ENCODE assay signal across 12 cellular contexts in genomic region chr2:217935901-217936684, GRCh38.
DNase-seq lines count a peak whose midpoint lies in the region; ATAC-seq, FAIRE-seq and TF ChIP-seq lines count a peak whose summit lies in the region.
"Had no signal": no experiment of that assay in that cellular context is flagged by ENCODE, and none has a peak within 500 bp of the region (broad histone marks: within the 10 kb centered on the region; RNA-seq: fewer than 3 reads in every experiment).

No MANE protein-coding gene starts in this region.

- H3K36me3 ChIP-seq in breast epithelium (no peaks in the 10 kb centered on the region), kidney (ENCODE audit: control insufficient read depth in 1 of 2, insufficient read depth in 2 of 2, low read length in 2 of 2) (peaks cover 4 to 32% of the 10 kb centered on the region in 2 donors)

- DNase-seq in GM04503 (ENCODE audit: low read depth), result peak; percentile 54
- DNase-seq in breast epithelium (ENCODE audit: low spot score in 2 of 2), result no peak
- DNase-seq in kidney, result peak; percentile 45
- no peak for DNase-seq in stimulated activated effector memory CD8-positive, alpha-beta T cell treated with anti-CD3 and anti-CD28 coated beads, Interleukin-12 subunit alpha, Interleukin-12 subunit beta, amount 100 ng/mL, for 72 hours (ENCODE audit: low spot score in 2 of 2)
- no peak for DNase-seq in GM12892 (ENCODE audit: insufficient read length)
- DNase-seq in KBM-7, result no peak
- DNase-seq: activated CD4-positive, alpha-beta T cell treated with anti-CD3 and anti-CD28 coated beads, Interleukin-2, amount 50 U/mL, for 4 hours; NCI-H1694 treated with DMSO at 0.1 percent for 48 hours; SIG-M5 had no signal

- TF ChIP-seq POLR2A in breast epithelium (IDR thresholded peaks at IDR 0.05) (no peak), GM12892 (IDR thresholded peaks at IDR 0.05; ENCODE audit: low read depth, low read length) (no peak)

- in situ Hi-C loops in KBM-7 (cut with MboI; ENCODE audit: low pct_unique_long_range_greater_than_20kb, low sequenced_read_pairs), result no loop called here

- H3K4me1 ChIP-seq in breast epithelium (peaks cover 23 to 40% of the 10 kb centered on the region in 2 donors), kidney (ENCODE audit: control insufficient read depth in 1 of 2, insufficient read depth in 1 of 2, low read depth in 1 of 2, low read length in 2 of 2) (peaks cover 69 to 87% of the 10 kb centered on the region in 2 donors)

- intact Hi-C loops in breast epithelium (cut with DNase I; ENCODE audit: low total_unique reads), result no loop called here
- intact Hi-C loops in kidney (cut with DNase I), result no loop called here

- H3K27ac ChIP-seq in breast epithelium (peak overlapping the region; percentile 91 to 96), kidney (ENCODE audit: low read depth in 2 of 2, low read length in 2 of 2) (peak overlapping the region; percentile 87 to 93)
- H3K27ac ChIP-seq: HL-60 had no signal

- no peaks in the 10 kb centered on the region for H3K36me3 Mint-ChIP-seq in stimulated activated effector memory CD8-positive, alpha-beta T cell treated with anti-CD3 and anti-CD28 coated beads, Interleukin-12 subunit alpha, Interleukin-12 subunit beta, amount 100 ng/mL, for 72 hours

- FAIRE-seq in kidney (lab: Jason Lieb, UNC), result no peak
- FAIRE-seq in GM12892 (lab: Jason Lieb, UNC), result no peak

- peak overlapping the region in 1 of 2 donors; percentile 69 for H3K9ac ChIP-seq in kidney (ENCODE audit: low read length in 2 of 2)

- peak overlapping the region; percentile 51 for H3K27ac Mint-ChIP-seq in stimulated activated effector memory CD8-positive, alpha-beta T cell treated with anti-CD3 and anti-CD28 coated beads, Interleukin-12 subunit alpha, Interleukin-12 subunit beta, amount 100 ng/mL, for 72 hours

- H3K4me3 Mint-ChIP-seq in stimulated activated effector memory CD8-positive, alpha-beta T cell treated with anti-CD3 and anti-CD28 coated beads, Interleukin-12 subunit alpha, Interleukin-12 subunit beta, amount 100 ng/mL, for 72 hours, result no peak overlapping the region

- TF ChIP-seq CTCF in breast epithelium (IDR thresholded peaks at IDR 0.05), result no peak
- no peak for TF ChIP-seq CTCF in kidney (IDR thresholded peaks at IDR 0.05; ENCODE audit: borderline replicate concordance, extremely low read depth, insufficient read depth)

- H3K9me3 Mint-ChIP-seq in stimulated activated effector memory CD8-positive, alpha-beta T cell treated with anti-CD3 and anti-CD28 coated beads, Interleukin-12 subunit alpha, Interleukin-12 subunit beta, amount 100 ng/mL, for 72 hours, result no peaks in the 10 kb centered on the region

- H3K4me3 ChIP-seq in breast epithelium (peak overlapping the region in 1 of 3 donors; percentile 76), kidney (ENCODE audit: low read length in 2 of 2) (peak overlapping the region; percentile 40 to 93)

- ATAC-seq in stimulated activated effector memory CD8-positive, alpha-beta T cell treated with anti-CD3 and anti-CD28 coated beads, Interleukin-12 subunit alpha, Interleukin-12 subunit beta, amount 100 ng/mL, for 72 hours, result no peak
- ATAC-seq in GM21576 (IDR thresholded peaks at IDR 0.05; ENCODE audit: unreplicated experiment) (no peak), GM19351 (IDR thresholded peaks at IDR 0.05; ENCODE audit: unreplicated experiment) (no peak)

- H3K9me3 ChIP-seq in breast epithelium (no peaks in the 10 kb centered on the region), kidney (ENCODE audit: control insufficient read depth in 1 of 2, low read length in 2 of 2) (no peaks in the 10 kb centered on the region)

- H3K27me3 ChIP-seq in breast epithelium, result no peaks in the 10 kb centered on the region

- peaks cover 12% of the 10 kb centered on the region for H3K4me1 Mint-ChIP-seq in stimulated activated effector memory CD8-positive, alpha-beta T cell treated with anti-CD3 and anti-CD28 coated beads, Interleukin-12 subunit alpha, Interleukin-12 subunit beta, amount 100 ng/mL, for 72 hours

Comparison
In these comparisons a context has a peak if more than half of its experiments do, and no peak if none do; other contexts are left out.
1. DNase-seq: peak in GM04503 (single experiment) and kidney (single experiment); none in breast epithelium (0 of 2), stimulated activated effector memory CD8-positive, alpha-beta T cell treated with anti-CD3 and anti-CD28 coated beads, Interleukin-12 subunit alpha, Interleukin-12 subunit beta, amount 100 ng/mL, for 72 hours (0 of 2), GM12892 (single experiment) and KBM-7 (single experiment).